34 cellular contexts compared by ENCODE assay signal in the genomic region with DNA sequence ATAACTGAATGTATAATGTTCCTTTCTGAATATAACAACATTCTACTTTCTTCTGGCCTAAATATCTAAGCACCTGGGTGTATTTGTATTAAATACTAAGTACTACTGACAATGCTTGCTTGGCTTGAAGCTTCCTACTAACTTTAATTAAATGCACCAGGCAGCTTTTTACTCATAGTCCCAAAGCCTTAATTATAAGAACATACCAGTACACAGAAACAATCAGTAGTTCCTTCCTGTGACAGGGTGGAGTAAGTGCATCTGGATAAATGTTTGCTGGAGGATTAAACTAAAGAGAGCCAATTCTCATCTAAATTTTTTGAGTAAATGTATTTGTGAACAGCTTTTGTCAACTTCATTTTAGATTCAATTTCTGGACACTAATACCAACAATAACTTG.
"Had no signal": no experiment of that assay in that cellular context is flagged by ENCODE, and none has a peak within 500 bp of the region (broad histone marks: within the 10 kb centered on the region; RNA-seq: fewer than 3 reads in every experiment).

No MANE protein-coding gene starts in this region.

- H3K4me3 ChIP-seq: MG63 had no signal

- H3K9ac ChIP-seq: KMS-11 had no signal

- DNase-seq: Kasumi-1, KBM-7, KG1, MG63, MM.1S, MV-4-11, NCI-H1048, NCI-H1092, NCI-H1092 treated with DMSO at 0.1 percent for 48 hours, NCI-H1105, NCI-H1105 treated with DMSO at 0.1 percent for 48 hours, NCI-H1417, NCI-H1417 treated with DMSO at 0.1 percent for 48 hours, NCI-H1436, NCI-H1436 treated with DMSO at 0.1 percent for 48 hours, NCI-H146, NCI-H1694, NCI-H1694 treated with DMSO at 0.1 percent for 48 hours, NCI-H187, NCI-H187 treated with DMSO at 0.1 percent for 48 hours, NCI-H1930, NCI-H2029, NCI-H2029 treated with DMSO at 0.1 percent for 48 hours, NCI-H2081, NCI-H2081 treated with DMSO at 0.1 percent for 48 hours, NCI-H2107, NCI-H2171, NCI-H2171 treated with DMSO at 0.1 percent for 48 hours, NCI-H2227 treated with DMSO at 0.1 percent for 48 hours, NCI-H226, NCI-H345, NCI-H446, NCI-H446 treated with DMSO at 0.1 percent for 48 hours had no signal

- H3K27me3 ChIP-seq: MG63 had no signal

- H3K9me3 ChIP-seq: MG63 had no signal

- H3K27ac ChIP-seq: KMS-11 had no signal

- H3K4me2 ChIP-seq: KMS-11 had no signal

- H3K36me3 ChIP-seq: MG63 had no signal
